25 cellular contexts compared by ENCODE assay signal in the genomic region with DNA sequence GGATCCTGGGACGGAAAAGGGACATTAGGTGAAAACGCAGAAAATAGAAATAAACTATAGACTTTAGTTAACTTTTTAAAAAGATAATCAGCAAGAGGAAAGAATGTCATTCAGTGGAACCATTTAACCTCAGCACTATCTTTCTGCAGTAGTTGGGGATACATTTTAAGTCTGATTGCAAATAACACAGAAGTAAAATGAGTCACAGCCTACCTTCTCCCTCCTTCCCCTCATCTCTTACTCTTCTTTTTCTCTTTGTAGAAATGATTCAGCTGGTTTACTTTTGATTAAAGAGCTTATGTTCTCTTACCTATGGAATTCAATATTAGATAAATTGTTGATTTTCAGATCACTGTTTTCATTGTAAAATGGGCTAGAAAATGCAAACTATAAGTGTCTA.
"Had no signal": no experiment of that assay in that cellular context is flagged by ENCODE, and none has a peak within 500 bp of the region (broad histone marks: within the 10 kb centered on the region; RNA-seq: fewer than 3 reads in every experiment).

No MANE protein-coding gene starts in this region.

- H3K36me3 ChIP-seq: adrenal gland, SJSA1 had no signal

- H3K9me3 ChIP-seq: adrenal gland, SJSA1 had no signal

- H3K27me3 Mint-ChIP-seq: activated CD4-positive, alpha-beta memory T cell treated with anti-CD3 and anti-CD28 coated beads for 36 hours; activated CD4-positive, alpha-beta T cell treated with anti-CD3 and anti-CD28 coated beads, Interleukin-2, amount 10 ng/mL, durations not matched to agents 24 days and 14 days; activated naive CD8-positive, alpha-beta T cell treated with anti-CD3 and anti-CD28 coated beads, Interleukin-2, amount 10 ng/mL, durations not matched to agents 7 days and 5 days had no signal

- DNase-seq: activated CD4-positive, alpha-beta memory T cell treated with anti-CD3 and anti-CD28 coated beads for 36 hours; activated CD4-positive, alpha-beta T cell treated with anti-CD3 and anti-CD28 coated beads, Interleukin-2, amount 10 ng/mL, durations not matched to agents 24 days and 14 days; activated CD4-positive, CD25-positive, alpha-beta regulatory T cell treated with anti-CD3 and anti-CD28 coated beads, Interleukin-2, amount 50 U/mL, for 72 hours; activated gamma-delta T cell treated with Interleukin-2 at 50 U/mL for 16 hours; activated naive CD8-positive, alpha-beta T cell treated with anti-CD3 and anti-CD28 coated beads, Interleukin-2, amount 10 ng/mL, durations not matched to agents 7 days and 5 days; adrenal gland; anterior cingulate cortex; caudate nucleus; IMR-90; Kasumi-1; KBM-7; NCI-H1105 treated with DMSO at 0.1 percent for 48 hours; NCI-H1436 treated with DMSO at 0.1 percent for 48 hours; NCI-H187; NCI-H2081; NCI-H69; NK-92 treated with Interleukin-12 subunit alpha and Interleukin-12 subunit beta, amount 100 ng/mL, for 24 hours; OCI-M1; Right ventricle myocardium superior; RPMI8226; SW 1271 had no signal

- H3K27me3 ChIP-seq: adrenal gland, SJSA1 had no signal

- H3K4me1 ChIP-seq: SJSA1 had no signal

- H3K27ac ChIP-seq: adrenal gland, SJSA1 had no signal

- H3K9me3 Mint-ChIP-seq: activated CD4-positive, alpha-beta memory T cell treated with anti-CD3 and anti-CD28 coated beads for 36 hours; activated CD4-positive, alpha-beta T cell treated with anti-CD3 and anti-CD28 coated beads, Interleukin-2, amount 10 ng/mL, durations not matched to agents 24 days and 14 days; activated naive CD8-positive, alpha-beta T cell treated with anti-CD3 and anti-CD28 coated beads, Interleukin-2, amount 10 ng/mL, durations not matched to agents 7 days and 5 days; activated T-helper 2 cell treated with anti-CD3 and anti-CD28 coated beads, Interferon-gamma antibody, Interleukin-2, Interleukin-4, amounts not matched to agents 10 μg/mL and 5 μg/mL and 100 μg/mL, durations not matched to agents 14 hours and 24 hours and 36 hours had no signal

- H3K4me3 Mint-ChIP-seq: activated CD4-positive, alpha-beta memory T cell treated with anti-CD3 and anti-CD28 coated beads for 36 hours; activated CD4-positive, alpha-beta T cell treated with anti-CD3 and anti-CD28 coated beads, Interleukin-2, amount 10 ng/mL, durations not matched to agents 24 days and 14 days; activated naive CD8-positive, alpha-beta T cell treated with anti-CD3 and anti-CD28 coated beads, Interleukin-2, amount 10 ng/mL, durations not matched to agents 7 days and 5 days had no signal

- H3K27ac Mint-ChIP-seq: activated CD4-positive, alpha-beta memory T cell treated with anti-CD3 and anti-CD28 coated beads for 36 hours; activated CD4-positive, alpha-beta T cell treated with anti-CD3 and anti-CD28 coated beads, Interleukin-2, amount 10 ng/mL, durations not matched to agents 24 days and 14 days; activated naive CD8-positive, alpha-beta T cell treated with anti-CD3 and anti-CD28 coated beads, Interleukin-2, amount 10 ng/mL, durations not matched to agents 7 days and 5 days; activated T-helper 2 cell treated with anti-CD3 and anti-CD28 coated beads, Interferon-gamma antibody, Interleukin-2, Interleukin-4, amounts not matched to agents 10 μg/mL and 5 μg/mL and 100 μg/mL, durations not matched to agents 14 hours and 24 hours and 36 hours had no signal

- H3K4me3 ChIP-seq: adrenal gland, SJSA1 had no signal

- ATAC-seq: Panc1, SK-N-SH treated with all-trans-retinoic acid at 6 μM for 48 hours had no signal
